Comparison of ENCODE assay signal across 9 cellular contexts in genomic region chr13:109780880-109781383, GRCh38. TPM values are rescaled to one million over a fixed set of nuclear protein-coding genes. Genes with fewer than 3 reads are reported as not detected.
DNase-seq lines count a peak whose midpoint lies in the region; ATAC-seq and TF ChIP-seq lines count a peak whose summit lies in the region.
"Had no signal": no experiment of that assay in that cellular context is flagged by ENCODE, and none has a peak within 500 bp of the region (broad histone marks: within the 10 kb centered on the region; RNA-seq: fewer than 3 reads in every experiment).

No MANE protein-coding gene starts in this region.

- no peak for TF ChIP-seq POLR2A in vagina (IDR thresholded peaks at IDR 0.05)

- peaks cover 29% of the 10 kb centered on the region for H3K4me1 Mint-ChIP-seq in stimulated activated effector memory CD8-positive, alpha-beta T cell treated with anti-CD3 and anti-CD28 coated beads, Interleukin-12 subunit alpha, Interleukin-12 subunit beta, amount 100 ng/mL, for 72 hours

- H3K27ac ChIP-seq in right atrium auricular region (peak overlapping the region; percentile 60 to 77), muscle layer of colon (ENCODE audit: low read depth, low read length) (peak overlapping the region; percentile 37), vagina (peak overlapping the region; percentile 55)

- no peak for DNase-seq in right atrium auricular region (ENCODE audit: low spot score)
- DNase-seq in left cardiac atrium: no peak
- no peak for DNase-seq in cardiac fibroblast (ENCODE audit: low read depth in 2 of 2)
- DNase-seq in vagina (ENCODE audit: extremely low spot score in 2 of 2): no peak
- no peak for DNase-seq in stimulated activated effector memory CD8-positive, alpha-beta T cell treated with anti-CD3 and anti-CD28 coated beads, Interleukin-12 subunit alpha, Interleukin-12 subunit beta, amount 100 ng/mL, for 72 hours (ENCODE audit: low spot score in 2 of 2)
- DNase-seq in activated CD8-positive, alpha-beta memory T cell treated with anti-CD3 and anti-CD28 coated beads, Interleukin-2, amount 50 U/mL, for 4 hours: no peak
- DNase-seq: NCI-H1436 treated with DMSO at 0.1 percent for 48 hours had no signal

- H3K4me3 Mint-ChIP-seq in stimulated activated effector memory CD8-positive, alpha-beta T cell treated with anti-CD3 and anti-CD28 coated beads, Interleukin-12 subunit alpha, Interleukin-12 subunit beta, amount 100 ng/mL, for 72 hours: no peak overlapping the region

- H3K36me3 ChIP-seq in right atrium auricular region: peaks cover 72% of the 10 kb centered on the region
- H3K36me3 ChIP-seq in muscle layer of colon (ENCODE audit: insufficient read depth, low read length): peaks cover 4% of the 10 kb centered on the region
- H3K36me3 ChIP-seq in vagina: peaks cover 0 to 21% of the 10 kb centered on the region in 2 donors

- intact Hi-C loops in left cardiac atrium (cut with DNase I) (loop anchor here (5.0 to 10.0 kb wide), 3 partner anchors 324 to 819 kb away; no protein-coding TSS in a partner anchor), vagina (cut with DNase I) (loop anchor here (5.0 to 10.0 kb wide), 3 partner anchors 324 to 826 kb away; no protein-coding TSS in a partner anchor)

- H3K9ac ChIP-seq in muscle layer of colon (ENCODE audit: low read length): peak overlapping the region; percentile 37

- H3K36me3 Mint-ChIP-seq in stimulated activated effector memory CD8-positive, alpha-beta T cell treated with anti-CD3 and anti-CD28 coated beads, Interleukin-12 subunit alpha, Interleukin-12 subunit beta, amount 100 ng/mL, for 72 hours: peaks cover 10% of the 10 kb centered on the region

- no peaks in the 10 kb centered on the region for H3K9me3 ChIP-seq in right atrium auricular region
- no peaks in the 10 kb centered on the region for H3K9me3 ChIP-seq in muscle layer of colon (ENCODE audit: low read length)
- no peaks in the 10 kb centered on the region for H3K9me3 ChIP-seq in vagina

- peak overlapping the region; percentile 45 to 62 for H3K4me3 ChIP-seq in right atrium auricular region
- peak overlapping the region; percentile 51 to 57 for H3K4me3 ChIP-seq in cardiac fibroblast (replicated peaks in 1 of 2; ENCODE audit: low read depth in 2 of 2, low read length in 2 of 2)
- peak overlapping the region; percentile 37 to 68 for H3K4me3 ChIP-seq in muscle layer of colon (ENCODE audit: low read depth in 1 of 2, low read length in 2 of 2)
- peak overlapping the region; percentile 44 to 84 for H3K4me3 ChIP-seq in vagina

- no peak overlapping the region for H3K27ac Mint-ChIP-seq in stimulated activated effector memory CD8-positive, alpha-beta T cell treated with anti-CD3 and anti-CD28 coated beads, Interleukin-12 subunit alpha, Interleukin-12 subunit beta, amount 100 ng/mL, for 72 hours

- no peaks in the 10 kb centered on the region for H3K27me3 ChIP-seq in right atrium auricular region
- H3K27me3 ChIP-seq in muscle layer of colon (ENCODE audit: control insufficient read depth in 1 of 2, insufficient read depth in 2 of 2, low read length in 2 of 2): no peaks in the 10 kb centered on the region
- H3K27me3 ChIP-seq in vagina: no peaks in the 10 kb centered on the region

- no peak for ATAC-seq in left cardiac atrium
- no peak for ATAC-seq in HG02678 (IDR thresholded peaks at IDR 0.05; ENCODE audit: unreplicated experiment)
- no peak for ATAC-seq in stimulated activated effector memory CD8-positive, alpha-beta T cell treated with anti-CD3 and anti-CD28 coated beads, Interleukin-12 subunit alpha, Interleukin-12 subunit beta, amount 100 ng/mL, for 72 hours

- H3K4me1 ChIP-seq in right atrium auricular region (peaks cover 0 to 79% of the 10 kb centered on the region in 2 donors), muscle layer of colon (ENCODE audit: insufficient read depth, low read length) (peaks cover 40% of the 10 kb centered on the region), vagina (peaks cover 68% of the 10 kb centered on the region)

- TF ChIP-seq CTCF in right atrium auricular region (IDR thresholded peaks at IDR 0.05): no peak
- TF ChIP-seq CTCF in cardiac fibroblast (IDR thresholded peaks at IDR 0.05; ENCODE audit: low read depth, low read length): no peak
- no peak for TF ChIP-seq CTCF in vagina (IDR thresholded peaks at IDR 0.05)

- no peaks in the 10 kb centered on the region for H3K9me3 Mint-ChIP-seq in stimulated activated effector memory CD8-positive, alpha-beta T cell treated with anti-CD3 and anti-CD28 coated beads, Interleukin-12 subunit alpha, Interleukin-12 subunit beta, amount 100 ng/mL, for 72 hours

RNA-seq across cellular contexts. Expression of gene IRS2, which starts 5.5 kb away (rescaled TPM):
- total RNA-seq in right atrium auricular region (10 to 100 TPM; 21.2 to 57.6 TPM), left cardiac atrium (10 to 100 TPM; 27.9 to 29.6 TPM), vagina (25.0 TPM)
